Comparison of ENCODE assay signal across 1 cellular context in the genomic region with DNA sequence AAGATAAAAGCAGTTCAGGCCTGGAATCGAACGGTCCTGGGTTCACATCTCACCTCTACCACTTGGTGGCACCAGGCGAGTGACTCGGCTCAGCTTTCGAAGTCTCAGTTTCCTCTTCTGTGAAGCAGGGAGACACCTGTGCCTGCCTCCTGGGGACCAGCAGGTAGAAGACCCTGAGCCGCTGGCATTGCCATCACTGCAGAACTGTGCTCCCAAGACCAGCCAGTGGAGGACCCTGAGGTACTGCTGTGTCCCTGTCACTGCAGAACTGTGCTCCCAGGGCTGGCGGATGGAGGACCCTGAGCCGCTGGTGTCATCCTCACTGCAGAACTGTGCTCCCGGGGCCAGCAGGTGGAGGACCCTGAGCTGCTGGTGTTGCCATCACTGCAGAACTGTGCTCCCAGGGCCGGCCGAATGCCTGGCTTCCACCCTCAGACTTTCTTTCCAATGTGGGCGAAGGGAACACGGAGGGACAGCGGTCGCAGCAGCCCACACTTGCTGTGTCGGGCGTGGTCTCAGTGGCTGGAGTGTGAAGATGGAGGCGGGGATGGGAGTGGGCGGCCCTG.
TF ChIP-seq lines count a peak whose summit lies in the region.

No MANE protein-coding gene starts in this region.

TF ChIP-seq in HepG2, 621 proteins besides CTCF, POLR2A, EP300 and RAD21 (continued from another document and continues in another):
- TF ChIP-seq, protein P1, sequence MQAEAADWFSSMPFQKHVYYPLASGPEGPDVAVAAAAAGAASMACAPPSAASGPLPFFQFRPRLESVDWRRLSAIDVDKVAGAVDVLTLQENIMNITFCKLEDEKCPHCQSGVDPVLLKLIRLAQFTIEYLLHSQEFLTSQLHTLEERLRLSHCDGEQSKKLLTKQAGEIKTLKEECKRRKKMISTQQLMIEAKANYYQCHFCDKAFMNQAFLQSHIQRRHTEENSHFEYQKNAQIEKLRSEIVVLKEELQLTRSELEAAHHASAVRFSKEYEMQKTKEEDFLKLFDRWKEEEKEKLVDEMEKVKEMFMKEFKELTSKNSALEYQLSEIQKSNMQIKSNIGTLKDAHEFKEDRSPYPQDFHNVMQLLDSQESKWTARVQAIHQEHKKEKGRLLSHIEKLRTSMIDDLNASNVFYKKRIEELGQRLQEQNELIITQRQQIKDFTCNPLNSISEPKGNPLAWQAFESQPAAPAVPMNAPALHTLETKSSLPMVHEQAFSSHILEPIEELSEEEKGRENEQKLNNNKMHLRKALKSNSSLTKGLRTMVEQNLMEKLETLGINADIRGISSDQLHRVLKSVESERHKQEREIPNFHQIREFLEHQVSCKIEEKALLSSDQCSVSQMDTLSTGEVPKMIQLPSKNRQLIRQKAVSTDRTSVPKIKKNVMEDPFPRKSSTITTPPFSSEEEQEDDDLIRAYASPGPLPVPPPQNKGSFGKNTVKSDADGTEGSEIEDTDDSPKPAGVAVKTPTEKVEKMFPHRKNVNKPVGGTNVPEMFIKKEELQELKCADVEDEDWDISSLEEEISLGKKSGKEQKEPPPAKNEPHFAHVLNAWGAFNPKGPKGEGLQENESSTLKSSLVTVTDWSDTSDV (CRISPR knock-in tag; IDR thresholded peaks at IDR 0.05): no peak
- TF ChIP-seq ZNF792 (CRISPR knock-in tag; IDR thresholded peaks at IDR 0.05): no peak
- TF ChIP-seq HNRNPLL (IDR thresholded peaks at IDR 0.05; ENCODE audit: low read depth, low read length, poor library complexity, severe bottlenecking): no peak
- no peak for TF ChIP-seq MAFF (IDR thresholded peaks at IDR 0.05; ENCODE audit: low read depth, low read length)
- TF ChIP-seq ZNF264 (CRISPR knock-in tag; IDR thresholded peaks at IDR 0.05): no peak
- TF ChIP-seq, protein P2, sequence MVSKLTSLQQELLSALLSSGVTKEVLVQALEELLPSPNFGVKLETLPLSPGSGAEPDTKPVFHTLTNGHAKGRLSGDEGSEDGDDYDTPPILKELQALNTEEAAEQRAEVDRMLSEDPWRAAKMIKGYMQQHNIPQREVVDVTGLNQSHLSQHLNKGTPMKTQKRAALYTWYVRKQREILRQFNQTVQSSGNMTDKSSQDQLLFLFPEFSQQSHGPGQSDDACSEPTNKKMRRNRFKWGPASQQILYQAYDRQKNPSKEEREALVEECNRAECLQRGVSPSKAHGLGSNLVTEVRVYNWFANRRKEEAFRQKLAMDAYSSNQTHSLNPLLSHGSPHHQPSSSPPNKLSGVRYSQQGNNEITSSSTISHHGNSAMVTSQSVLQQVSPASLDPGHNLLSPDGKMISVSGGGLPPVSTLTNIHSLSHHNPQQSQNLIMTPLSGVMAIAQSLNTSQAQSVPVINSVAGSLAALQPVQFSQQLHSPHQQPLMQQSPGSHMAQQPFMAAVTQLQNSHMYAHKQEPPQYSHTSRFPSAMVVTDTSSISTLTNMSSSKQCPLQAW (CRISPR knock-in tag; IDR thresholded peaks at IDR 0.05): no peak
- TF ChIP-seq RFX3 (CRISPR knock-in tag; IDR thresholded peaks at IDR 0.05): no peak
- no peak for TF ChIP-seq ZNF589 (CRISPR knock-in tag; conservative IDR thresholded peaks at IDR 0.05)
- TF ChIP-seq, protein P3, sequence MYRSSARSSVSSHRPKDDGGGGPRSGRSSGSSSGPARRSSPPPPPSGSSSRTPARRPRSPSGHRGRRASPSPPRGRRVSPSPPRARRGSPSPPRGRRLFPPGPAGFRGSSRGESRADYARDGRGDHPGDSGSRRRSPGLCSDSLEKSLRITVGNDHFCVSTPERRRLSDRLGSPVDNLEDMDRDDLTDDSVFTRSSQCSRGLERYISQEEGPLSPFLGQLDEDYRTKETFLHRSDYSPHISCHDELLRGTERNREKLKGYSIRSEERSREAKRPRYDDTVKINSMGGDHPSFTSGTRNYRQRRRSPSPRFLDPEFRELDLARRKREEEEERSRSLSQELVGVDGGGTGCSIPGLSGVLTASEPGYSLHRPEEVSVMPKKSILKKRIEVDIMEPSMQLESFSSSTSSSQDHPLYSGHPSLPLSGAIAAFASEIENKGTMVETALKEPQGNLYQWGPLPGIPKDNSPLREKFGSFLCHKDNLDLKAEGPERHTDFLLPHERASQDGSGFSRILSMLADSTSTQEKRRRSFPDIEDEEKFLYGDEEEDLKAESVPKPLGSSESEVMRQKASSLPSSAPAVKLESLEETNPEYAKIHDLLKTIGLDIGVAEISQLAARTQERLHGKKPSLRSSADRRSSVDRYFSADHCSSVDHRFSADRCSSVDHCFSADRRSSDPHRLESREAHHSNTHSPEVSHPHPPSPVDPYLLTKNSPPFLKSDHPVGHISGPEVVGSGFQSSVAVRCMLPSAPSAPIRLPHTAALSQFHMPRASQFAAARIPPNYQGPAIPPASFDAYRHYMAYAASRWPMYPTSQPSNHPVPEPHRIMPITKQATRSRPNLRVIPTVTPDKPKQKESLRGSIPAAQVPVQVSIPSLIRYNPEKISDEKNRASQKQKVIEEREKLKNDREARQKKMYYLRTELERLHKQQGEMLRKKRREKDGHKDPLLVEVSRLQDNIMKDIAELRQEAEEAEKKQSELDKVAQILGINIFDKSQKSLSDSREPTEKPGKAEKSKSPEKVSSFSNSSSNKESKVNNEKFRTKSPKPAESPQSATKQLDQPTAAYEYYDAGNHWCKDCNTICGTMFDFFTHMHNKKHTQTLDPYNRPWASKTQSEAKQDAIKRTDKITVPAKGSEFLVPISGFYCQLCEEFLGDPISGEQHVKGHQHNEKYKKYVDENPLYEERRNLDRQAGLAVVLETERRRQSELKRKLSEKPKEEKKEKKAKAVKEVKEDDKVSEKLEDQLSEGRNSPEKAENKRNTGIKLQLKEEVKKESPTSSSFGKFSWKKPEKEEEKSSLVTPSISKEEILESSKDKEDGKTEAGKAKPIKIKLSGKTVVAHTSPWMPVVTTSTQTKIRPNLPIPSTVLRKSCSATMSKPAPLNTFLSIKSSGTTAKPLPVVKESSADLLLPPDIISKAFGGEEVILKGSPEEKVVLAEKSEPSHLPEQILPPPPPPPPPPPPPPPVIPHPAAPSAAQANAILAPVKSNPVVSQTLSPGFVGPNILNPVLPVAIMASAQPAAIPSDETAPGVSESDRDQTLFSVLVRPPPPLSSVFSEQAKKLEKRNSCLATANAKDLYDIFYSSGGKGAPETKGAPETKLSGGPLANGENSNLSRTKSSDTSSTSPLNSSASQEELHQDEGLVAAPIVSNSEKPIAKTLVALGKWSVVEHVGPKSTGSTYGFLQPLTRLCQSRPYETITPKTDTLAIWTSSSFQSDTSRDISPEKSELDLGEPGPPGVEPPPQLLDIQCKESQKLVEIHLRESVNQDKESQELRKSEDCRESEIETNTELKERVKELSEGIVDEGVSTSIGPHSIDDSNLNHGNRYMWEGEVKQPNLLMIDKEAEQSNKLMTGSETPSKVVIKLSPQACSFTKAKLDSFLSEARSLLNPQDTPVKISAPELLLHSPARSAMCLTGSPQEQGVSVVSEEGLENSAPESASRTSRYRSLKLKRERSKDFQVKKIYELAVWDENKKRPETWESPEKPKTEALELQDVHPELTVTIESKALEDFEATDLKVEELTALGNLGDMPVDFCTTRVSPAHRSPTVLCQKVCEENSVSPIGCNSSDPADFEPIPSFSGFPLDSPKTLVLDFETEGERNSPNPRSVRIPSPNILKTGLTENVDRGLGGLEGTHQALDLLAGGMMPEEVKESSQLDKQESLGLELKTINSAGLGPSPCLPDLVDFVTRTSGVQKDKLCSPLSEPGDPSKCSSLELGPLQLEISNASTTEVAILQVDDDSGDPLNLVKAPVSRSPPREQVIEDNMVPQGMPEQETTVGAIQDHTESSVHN (CRISPR knock-in tag; IDR thresholded peaks at IDR 0.05): no peak
- TF ChIP-seq, protein P4, sequence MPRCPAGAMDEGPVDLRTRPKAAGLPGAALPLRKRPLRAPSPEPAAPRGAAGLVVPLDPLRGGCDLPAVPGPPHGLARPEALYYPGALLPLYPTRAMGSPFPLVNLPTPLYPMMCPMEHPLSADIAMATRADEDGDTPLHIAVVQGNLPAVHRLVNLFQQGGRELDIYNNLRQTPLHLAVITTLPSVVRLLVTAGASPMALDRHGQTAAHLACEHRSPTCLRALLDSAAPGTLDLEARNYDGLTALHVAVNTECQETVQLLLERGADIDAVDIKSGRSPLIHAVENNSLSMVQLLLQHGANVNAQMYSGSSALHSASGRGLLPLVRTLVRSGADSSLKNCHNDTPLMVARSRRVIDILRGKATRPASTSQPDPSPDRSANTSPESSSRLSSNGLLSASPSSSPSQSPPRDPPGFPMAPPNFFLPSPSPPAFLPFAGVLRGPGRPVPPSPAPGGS (CRISPR knock-in tag; IDR thresholded peaks at IDR 0.05): no peak
- TF ChIP-seq, protein P5, sequence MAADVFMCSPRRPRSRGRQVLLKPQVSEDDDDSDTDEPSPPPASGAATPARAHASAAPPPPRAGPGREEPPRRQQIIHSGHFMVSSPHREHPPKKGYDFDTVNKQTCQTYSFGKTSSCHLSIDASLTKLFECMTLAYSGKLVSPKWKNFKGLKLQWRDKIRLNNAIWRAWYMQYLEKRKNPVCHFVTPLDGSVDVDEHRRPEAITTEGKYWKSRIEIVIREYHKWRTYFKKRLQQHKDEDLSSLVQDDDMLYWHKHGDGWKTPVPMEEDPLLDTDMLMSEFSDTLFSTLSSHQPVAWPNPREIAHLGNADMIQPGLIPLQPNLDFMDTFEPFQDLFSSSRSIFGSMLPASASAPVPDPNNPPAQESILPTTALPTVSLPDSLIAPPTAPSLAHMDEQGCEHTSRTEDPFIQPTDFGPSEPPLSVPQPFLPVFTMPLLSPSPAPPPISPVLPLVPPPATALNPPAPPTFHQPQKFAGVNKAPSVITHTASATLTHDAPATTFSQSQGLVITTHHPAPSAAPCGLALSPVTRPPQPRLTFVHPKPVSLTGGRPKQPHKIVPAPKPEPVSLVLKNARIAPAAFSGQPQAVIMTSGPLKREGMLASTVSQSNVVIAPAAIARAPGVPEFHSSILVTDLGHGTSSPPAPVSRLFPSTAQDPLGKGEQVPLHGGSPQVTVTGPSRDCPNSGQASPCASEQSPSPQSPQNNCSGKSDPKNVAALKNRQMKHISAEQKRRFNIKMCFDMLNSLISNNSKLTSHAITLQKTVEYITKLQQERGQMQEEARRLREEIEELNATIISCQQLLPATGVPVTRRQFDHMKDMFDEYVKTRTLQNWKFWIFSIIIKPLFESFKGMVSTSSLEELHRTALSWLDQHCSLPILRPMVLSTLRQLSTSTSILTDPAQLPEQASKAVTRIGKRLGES (CRISPR knock-in tag; IDR thresholded peaks at IDR 0.05; ENCODE audit: borderline replicate concordance): no peak
- TF ChIP-seq KLF9 (CRISPR knock-in tag; IDR thresholded peaks at IDR 0.05; ENCODE audit: low read depth): no peak
- no peak for TF ChIP-seq ZBTB20 (CRISPR knock-in tag; IDR thresholded peaks at IDR 0.05; ENCODE audit: borderline replicate concordance, low read depth)
- TF ChIP-seq MAFG (CRISPR knock-in tag; IDR thresholded peaks at IDR 0.05): no peak
- peak; percentile 86 for TF ChIP-seq ZBTB38 (CRISPR knock-in tag; IDR thresholded peaks at IDR 0.05)
- no peak for TF ChIP-seq YEATS4 (CRISPR knock-in tag; IDR thresholded peaks at IDR 0.05; ENCODE audit: borderline replicate concordance)
- TF ChIP-seq, protein P6, sequence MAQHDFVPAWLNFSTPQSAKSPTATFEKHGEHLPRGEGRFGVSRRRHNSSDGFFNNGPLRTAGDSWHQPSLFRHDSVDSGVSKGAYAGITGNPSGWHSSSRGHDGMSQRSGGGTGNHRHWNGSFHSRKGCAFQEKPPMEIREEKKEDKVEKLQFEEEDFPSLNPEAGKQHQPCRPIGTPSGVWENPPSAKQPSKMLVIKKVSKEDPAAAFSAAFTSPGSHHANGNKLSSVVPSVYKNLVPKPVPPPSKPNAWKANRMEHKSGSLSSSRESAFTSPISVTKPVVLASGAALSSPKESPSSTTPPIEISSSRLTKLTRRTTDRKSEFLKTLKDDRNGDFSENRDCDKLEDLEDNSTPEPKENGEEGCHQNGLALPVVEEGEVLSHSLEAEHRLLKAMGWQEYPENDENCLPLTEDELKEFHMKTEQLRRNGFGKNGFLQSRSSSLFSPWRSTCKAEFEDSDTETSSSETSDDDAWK (CRISPR knock-in tag; IDR thresholded peaks at IDR 0.05): no peak
- no peak for TF ChIP-seq HNRNPH1 (optimal IDR thresholded peaks at IDR 0.05; ENCODE audit: low read depth, low read length)
- no peak for TF ChIP-seq ZSCAN21 (CRISPR knock-in tag; IDR thresholded peaks at IDR 0.05; ENCODE audit: borderline replicate concordance)
- TF ChIP-seq ZNF878 (CRISPR knock-in tag; IDR thresholded peaks at IDR 0.05): no peak
- no peak for TF ChIP-seq ZNF564 (CRISPR knock-in tag; IDR thresholded peaks at IDR 0.05)
- no peak for TF ChIP-seq ZNF205 (CRISPR knock-in tag; IDR thresholded peaks at IDR 0.05)
- TF ChIP-seq, protein P7, sequence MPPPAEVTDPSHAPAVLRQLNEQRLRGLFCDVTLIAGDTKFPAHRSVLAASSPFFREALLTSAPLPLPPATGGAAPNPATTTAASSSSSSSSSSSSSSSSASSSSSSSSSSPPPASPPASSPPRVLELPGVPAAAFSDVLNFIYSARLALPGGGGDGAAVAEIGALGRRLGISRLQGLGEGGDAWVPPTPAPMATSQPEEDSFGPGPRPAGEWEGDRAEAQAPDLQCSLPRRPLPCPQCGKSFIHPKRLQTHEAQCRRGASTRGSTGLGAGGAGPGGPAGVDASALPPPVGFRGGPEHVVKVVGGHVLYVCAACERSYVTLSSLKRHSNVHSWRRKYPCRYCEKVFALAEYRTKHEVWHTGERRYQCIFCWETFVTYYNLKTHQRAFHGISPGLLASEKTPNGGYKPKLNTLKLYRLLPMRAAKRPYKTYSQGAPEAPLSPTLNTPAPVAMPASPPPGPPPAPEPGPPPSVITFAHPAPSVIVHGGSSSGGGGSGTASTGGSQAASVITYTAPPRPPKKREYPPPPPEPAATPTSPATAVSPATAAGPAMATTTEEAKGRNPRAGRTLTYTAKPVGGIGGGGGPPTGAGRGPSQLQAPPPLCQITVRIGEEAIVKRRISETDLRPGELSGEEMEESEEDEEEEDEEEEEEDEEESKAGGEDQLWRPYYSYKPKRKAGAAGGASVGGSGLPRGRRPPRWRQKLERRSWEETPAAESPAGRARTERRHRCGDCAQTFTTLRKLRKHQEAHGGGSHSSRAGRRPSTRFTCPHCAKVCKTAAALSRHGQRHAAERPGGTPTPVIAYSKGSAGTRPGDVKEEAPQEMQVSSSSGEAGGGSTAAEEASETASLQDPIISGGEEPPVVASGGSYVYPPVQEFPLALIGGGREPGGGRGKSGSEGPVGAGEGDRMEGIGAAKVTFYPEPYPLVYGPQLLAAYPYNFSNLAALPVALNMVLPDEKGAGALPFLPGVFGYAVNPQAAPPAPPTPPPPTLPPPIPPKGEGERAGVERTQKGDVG (CRISPR knock-in tag; IDR thresholded peaks at IDR 0.05; ENCODE audit: borderline replicate concordance): peak; percentile 26; the same call in 1 of the 2 replicates
- no peak for TF ChIP-seq TMF1 (CRISPR knock-in tag; IDR thresholded peaks at IDR 0.05; ENCODE audit: low read depth)
- TF ChIP-seq MXI1 (IDR thresholded peaks at IDR 0.05; ENCODE audit: borderline replicate concordance, low read depth, low read length): no peak
- peak; percentile 59 for TF ChIP-seq STAG1 (CRISPR knock-in tag; IDR thresholded peaks at IDR 0.05)
- no peak for TF ChIP-seq POGZ (CRISPR knock-in tag; IDR thresholded peaks at IDR 0.05)
- TF ChIP-seq PTBP1 (IDR thresholded peaks at IDR 0.05; ENCODE audit: low read depth, low read length, poor library complexity, severe bottlenecking): no peak
- TF ChIP-seq ZNF282 (IDR thresholded peaks at IDR 0.05; ENCODE audit: partially characterized antibody): no peak
- no peak for TF ChIP-seq RARG (CRISPR knock-in tag; IDR thresholded peaks at IDR 0.05; ENCODE audit: low read depth)
- no peak for TF ChIP-seq PCBP2 (optimal IDR thresholded peaks at IDR 0.05; ENCODE audit: low read depth, low read length, poor library complexity, severe bottlenecking)
- TF ChIP-seq BHLHE40 (IDR thresholded peaks at IDR 0.05; ENCODE audit: low read length): no peak
- TF ChIP-seq MIER3 (CRISPR knock-in tag; IDR thresholded peaks at IDR 0.05; ENCODE audit: borderline replicate concordance): no peak
- no peak for TF ChIP-seq PHF21A (CRISPR knock-in tag; IDR thresholded peaks at IDR 0.05)
